In genomic region chr1:207682872-207683434, GRCh38 we compare ENCODE assay signal across 10 cellular contexts. TPM values are rescaled to one million over a fixed set of nuclear protein-coding genes. Genes with fewer than 3 reads are reported as not detected.
"Had no signal": no experiment of that assay in that cellular context is flagged by ENCODE, and none has a peak within 500 bp of the region (broad histone marks: within the 10 kb centered on the region; RNA-seq: fewer than 3 reads in every experiment).

No MANE protein-coding gene starts in this region.

RNA-seq across cellular contexts. Expression of gene CR1L, which starts 38.0 kb away (rescaled TPM):
- total RNA-seq: OCI-LY7, PC-3, PC-9, Peyer's patch, Right ventricle myocardium inferior, Right ventricle myocardium superior, SJCRH30, SJSA1, SK-MEL-5 had no signal
- polyA plus RNA-seq: SK-N-SH had no signal
